29 cellular contexts compared by ENCODE assay signal in the genomic region with DNA sequence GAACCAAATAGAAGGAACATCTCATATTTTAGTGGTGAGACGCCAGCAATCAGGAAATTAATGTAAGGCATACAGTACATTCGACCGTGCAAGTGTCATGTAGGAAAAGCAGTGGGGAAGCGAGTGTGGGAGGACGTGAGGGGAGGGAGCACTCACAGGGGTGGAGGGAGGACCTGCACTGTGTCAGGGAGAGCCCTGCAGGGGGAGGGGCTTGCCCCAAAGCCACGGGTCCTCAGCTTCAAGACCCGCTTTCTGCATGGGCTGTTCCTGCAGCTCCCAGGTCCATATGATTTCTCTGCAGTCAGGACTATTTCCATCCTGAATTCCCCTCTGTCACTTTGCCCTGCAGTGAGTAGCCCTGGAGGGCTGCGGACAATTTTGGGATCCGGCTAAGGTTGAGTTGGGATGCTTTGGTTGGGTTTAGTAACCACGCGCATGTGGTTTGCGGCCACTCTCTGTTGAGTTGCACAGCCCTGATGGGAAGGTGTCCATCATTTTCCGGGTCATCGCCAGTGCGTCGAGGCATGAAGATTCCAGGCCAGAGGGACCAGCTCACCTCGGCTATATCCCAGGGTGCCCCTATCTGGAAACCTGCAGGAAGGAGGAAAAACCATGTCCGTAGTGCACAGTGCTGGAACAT.
"Had no signal": no experiment of that assay in that cellular context is flagged by ENCODE, and none has a peak within 500 bp of the region (broad histone marks: within the 10 kb centered on the region; RNA-seq: fewer than 3 reads in every experiment).

No MANE protein-coding gene starts in this region.

- ATAC-seq: heart right ventricle; left lobe of liver; mucosa of descending colon; natural killer cell treated with Interleukin-12 subunit alpha and Interleukin-12 subunit beta and Interleukin-15 and Interleukin-18, amount 100 ng/mL, for 72 hours; psoas muscle; right cardiac atrium; stimulated activated memory B cell treated with anti-CD40 and anti-IgM and Interleukin-4, amounts not matched to agents 10 μg/mL and 1 μg/mL and 100 μg/mL, for 72 hours; stimulated activated naive CD8-positive, alpha-beta T cell treated with anti-CD3 and anti-CD28 coated beads, Interleukin-15, Interleukin-2, amounts not matched to agents 100 U/mL and 50 U/mL, for 24 hours had no signal

- H3K36me3 ChIP-seq: esophagus squamous epithelium, heart right ventricle, neural progenitor cell, sigmoid colon, tibial artery, vagina had no signal

- FAIRE-seq: endometrium, islet of Langerhans had no signal

- H3K4me3 ChIP-seq: coronary artery, esophagus squamous epithelium, heart right ventricle, lung, mucosa of descending colon, neural progenitor cell, psoas muscle, sigmoid colon, testis, tibial artery, vagina had no signal

- H3K4me1 ChIP-seq: esophagus squamous epithelium, heart right ventricle, neural progenitor cell, psoas muscle, sigmoid colon, testis, tibial artery, vagina had no signal

- DNase-seq: dermis blood vessel endothelial cell; effector memory CD4-positive, alpha-beta T cell; erythroblast; esophagus squamous epithelium; foreskin melanocyte; glutamatergic neuron; heart right ventricle; hippocampal formation; kidney glomerular epithelial cell; mucosa of descending colon; naive B cell; psoas muscle; right cardiac atrium; sigmoid colon; stimulated activated CD4-positive, alpha-beta T cell treated with anti-CD3 and anti-CD28 coated beads, Interleukin-2, amount 100 ng/mL, for 24 hours; stimulated activated CD4-positive, alpha-beta T cell treated with anti-CD3 and anti-CD28 coated beads, Interleukin-4, amount 100 ng/mL, for 24 hours; stimulated activated naive CD8-positive, alpha-beta T cell treated with anti-CD3 and anti-CD28 coated beads, Interleukin-15, Interleukin-2, amounts not matched to agents 100 U/mL and 50 U/mL, for 24 hours; substantia nigra; testis had no signal

- H3K27me3 ChIP-seq: esophagus squamous epithelium, neural progenitor cell, sigmoid colon, testis, tibial artery, vagina had no signal

- H3K9me3 ChIP-seq: esophagus squamous epithelium, heart right ventricle, mucosa of descending colon, psoas muscle, sigmoid colon, testis, tibial artery, vagina had no signal

- H3K27ac ChIP-seq: coronary artery, esophagus squamous epithelium, heart right ventricle, neural progenitor cell, psoas muscle, sigmoid colon, testis, tibial artery, vagina had no signal
